Comparison of ENCODE assay signal across 23 cellular contexts in the genomic region with DNA sequence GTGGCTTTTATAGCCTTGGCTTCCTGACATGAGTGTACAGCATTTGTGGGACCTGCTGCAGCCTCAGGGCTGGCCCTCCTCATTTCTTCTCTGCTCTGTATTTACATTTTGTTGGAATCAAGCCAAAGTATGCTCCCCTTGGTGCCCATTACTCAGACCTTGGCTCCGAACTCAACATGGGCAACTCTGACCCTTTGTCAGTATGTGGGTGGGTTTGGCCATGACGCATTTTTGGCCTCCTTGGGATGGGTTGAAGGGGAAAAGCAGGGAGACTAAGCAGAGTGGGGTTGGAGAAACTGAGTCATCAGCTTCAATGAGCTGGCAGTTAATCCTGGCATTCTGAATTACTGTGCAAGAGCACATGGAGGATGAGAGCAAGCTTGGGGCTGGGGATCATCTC.
"Had no signal": no experiment of that assay in that cellular context is flagged by ENCODE, and none has a peak within 500 bp of the region (broad histone marks: within the 10 kb centered on the region; RNA-seq: fewer than 3 reads in every experiment).

No MANE protein-coding gene starts in this region.

- H3K36me3 ChIP-seq: esophagus muscularis mucosa, gastroesophageal sphincter, heart left ventricle, left ventricle myocardium inferior, lower lobe of right lung, ovary, tibial artery had no signal

- ATAC-seq: foreskin keratinocyte; gastroesophageal sphincter; heart left ventricle; lower lobe of right lung; natural killer cell; sciatic nerve; stimulated activated effector memory CD8-positive, alpha-beta T cell treated with anti-CD3 and anti-CD28 coated beads, Interleukin-12 subunit alpha, Interleukin-12 subunit beta, amount 100 ng/mL, for 72 hours; stimulated activated naive CD8-positive, alpha-beta T cell treated with anti-CD3 and anti-CD28 coated beads, Interleukin-15, Interleukin-2, amounts not matched to agents 100 U/mL and 50 U/mL, for 24 hours had no signal

- H3K4me3 ChIP-seq: coronary artery, esophagus muscularis mucosa, gastroesophageal sphincter, heart left ventricle, hepatocyte, left ventricle myocardium inferior, lower lobe of right lung, ovary, testis, tibial artery had no signal

- H3K27ac ChIP-seq: coronary artery, esophagus muscularis mucosa, foreskin keratinocyte, gastroesophageal sphincter, heart left ventricle, hepatocyte, left ventricle myocardium inferior, lower lobe of right lung, ovary, testis, tibial artery had no signal

- DNase-seq: dermis blood vessel endothelial cell; effector memory CD4-positive, alpha-beta T cell; foreskin keratinocyte; heart left ventricle; left colon; left ventricle myocardium inferior; lower lobe of right lung; natural killer cell; occipital lobe; ovary; stimulated activated CD4-positive, alpha-beta T cell treated with anti-CD3 and anti-CD28 coated beads, Interleukin-2, amount 100 ng/mL, for 24 hours; stimulated activated CD4-positive, alpha-beta T cell treated with anti-CD3 and anti-CD28 coated beads, Interleukin-4, amount 100 ng/mL, for 24 hours; stimulated activated naive CD8-positive, alpha-beta T cell treated with anti-CD3 and anti-CD28 coated beads, Interleukin-15, Interleukin-2, amounts not matched to agents 100 U/mL and 50 U/mL, for 24 hours; testis; tibial artery had no signal

- H3K4me1 ChIP-seq: esophagus muscularis mucosa, foreskin keratinocyte, gastroesophageal sphincter, heart left ventricle, left ventricle myocardium inferior, lower lobe of right lung, testis, tibial artery had no signal

- H3K27me3 ChIP-seq: foreskin keratinocyte, hepatocyte, ovary, testis had no signal

- H3K9me3 ChIP-seq: lower lobe of right lung, ovary, testis, tibial artery had no signal

- FAIRE-seq: endothelial cell of umbilical vein, islet of Langerhans had no signal
